In the genomic region with DNA sequence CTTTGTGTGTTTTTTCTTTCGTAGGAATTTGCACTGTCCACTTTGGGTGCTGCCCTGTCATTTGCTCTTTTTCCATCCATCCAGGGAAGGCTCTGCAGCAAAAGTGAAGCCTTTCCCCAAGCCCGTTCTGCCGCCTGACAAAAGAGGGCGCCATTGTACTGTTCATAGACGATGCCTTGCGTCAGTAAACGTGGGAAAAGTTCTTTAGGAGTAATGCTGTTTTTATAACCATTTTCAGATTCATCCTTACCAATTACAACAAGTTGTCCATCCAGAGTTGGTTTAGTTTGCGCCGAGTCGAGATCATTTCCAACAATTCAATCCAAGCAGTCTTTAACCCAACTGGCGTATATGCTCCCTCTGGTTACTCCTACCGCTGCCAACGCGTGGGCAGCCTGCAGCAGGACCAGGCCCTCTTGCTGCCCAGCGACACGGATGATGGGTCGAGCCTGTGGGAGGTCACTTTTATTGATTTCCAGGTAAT, we compare ENCODE assay signal across 8 cellular contexts. TPM values are rescaled to one million over a fixed set of nuclear protein-coding genes. Genes with fewer than 3 reads are reported as not detected.
A peak's percentile ranks its signal among the peaks of the same experiment; 100 is the strongest.
DNase-seq lines count a peak whose midpoint lies in the region; ATAC-seq and TF ChIP-seq lines count a peak whose summit lies in the region.

No MANE protein-coding gene starts in this region.

- H3K27me3 ChIP-seq in HL-60 (ENCODE audit: insufficient read depth, poor library complexity, severe bottlenecking) (no peaks in the 10 kb centered on the region), gastrocnemius medialis (no peaks in the 10 kb centered on the region)

- H3K4me1 ChIP-seq in gastrocnemius medialis, result no peaks in the 10 kb centered on the region

- TF ChIP-seq CTCF in HL-60 (IDR thresholded peaks at IDR 0.05; ENCODE audit: insufficient read depth, low read length) (peak; percentile 34), gastrocnemius medialis (IDR thresholded peaks at IDR 0.05 in 4 of 5, conservative IDR thresholded peaks at IDR 0.05 in 1 of 5) (peak; percentile 50 to 83 (median 70))

- H3K27ac ChIP-seq in HL-60 (replicated peaks) (no peak overlapping the region), gastrocnemius medialis (no peak overlapping the region)

- ATAC-seq in left ventricle myocardium superior (peak; percentile 88), gastrocnemius medialis (peak; percentile 77 to 83), HG02852 (IDR thresholded peaks at IDR 0.05; ENCODE audit: unreplicated experiment) (no peak), HG03378 (IDR thresholded peaks at IDR 0.05; ENCODE audit: unreplicated experiment) (no peak)

- in situ Hi-C loops in gastrocnemius medialis (cut with MboI; ENCODE audit: low sequenced_read_pairs in 4 of 4), result loop anchor here in 1 of 4 donors (25.0 kb wide), 1 partner anchor 325 kb away; no protein-coding TSS in a partner anchor

- H3K4me3 ChIP-seq in HL-60 (replicated peaks; ENCODE audit: insufficient read depth, low read length) (no peak overlapping the region), gastrocnemius medialis (no peak overlapping the region)

- no peak for TF ChIP-seq POLR2A in gastrocnemius medialis (IDR thresholded peaks at IDR 0.05)

- DNase-seq in DMS114 treated with DMSO at 0.1 percent for 48 hours (lab: John Stamatoyannopoulos, UW; ENCODE audit: unreplicated experiment) (peak; percentile 36), HL-60 (ENCODE audit: low read depth in 1 of 2, low spot score in 1 of 2) (peak in 1 of 2 experiments; percentile 37), NOMO-1 treated with dmso at 0.1 percent for 144 hours (lab: John Stamatoyannopoulos, UW; ENCODE audit: unreplicated experiment) (peak; percentile 45), amniotic epithelial cell (ENCODE audit: low read depth) (peak; percentile 79), left ventricle myocardium superior (peak; percentile 71), gastrocnemius medialis (peak; percentile 22 to 35)

- intact Hi-C loops in left ventricle myocardium superior (cut with micrococcal nuclease) (no loop called here), gastrocnemius medialis (cut with DNase I; ENCODE audit: low total_unique reads) (loop anchor here (2.0 to 5.0 kb wide), 3 partner anchors 36 to 1250 kb away; no protein-coding TSS in a partner anchor)

- H3K9me3 ChIP-seq in gastrocnemius medialis, result no peaks in the 10 kb centered on the region

- no peaks in the 10 kb centered on the region for H3K36me3 ChIP-seq in gastrocnemius medialis

RNA-seq across cellular contexts. Expression of a gene that starts 34.3 kb away (rescaled TPM):
- total RNA-seq in left ventricle myocardium superior, result 1,163 TPM
- 1,000 to 10,000 TPM; 3,129 to 4,184 (median 3,721) TPM for total RNA-seq in gastrocnemius medialis

Comparison
In these comparisons a context has a peak if more than half of its experiments do, and no peak if none do; other contexts are left out.
1. ATAC-seq: peak in left ventricle myocardium superior (single experiment) and gastrocnemius medialis (2 of 2); none in HG02852 (single experiment) and HG03378 (single experiment).